Comparison of ENCODE assay signal across 10 cellular contexts in the genomic region with DNA sequence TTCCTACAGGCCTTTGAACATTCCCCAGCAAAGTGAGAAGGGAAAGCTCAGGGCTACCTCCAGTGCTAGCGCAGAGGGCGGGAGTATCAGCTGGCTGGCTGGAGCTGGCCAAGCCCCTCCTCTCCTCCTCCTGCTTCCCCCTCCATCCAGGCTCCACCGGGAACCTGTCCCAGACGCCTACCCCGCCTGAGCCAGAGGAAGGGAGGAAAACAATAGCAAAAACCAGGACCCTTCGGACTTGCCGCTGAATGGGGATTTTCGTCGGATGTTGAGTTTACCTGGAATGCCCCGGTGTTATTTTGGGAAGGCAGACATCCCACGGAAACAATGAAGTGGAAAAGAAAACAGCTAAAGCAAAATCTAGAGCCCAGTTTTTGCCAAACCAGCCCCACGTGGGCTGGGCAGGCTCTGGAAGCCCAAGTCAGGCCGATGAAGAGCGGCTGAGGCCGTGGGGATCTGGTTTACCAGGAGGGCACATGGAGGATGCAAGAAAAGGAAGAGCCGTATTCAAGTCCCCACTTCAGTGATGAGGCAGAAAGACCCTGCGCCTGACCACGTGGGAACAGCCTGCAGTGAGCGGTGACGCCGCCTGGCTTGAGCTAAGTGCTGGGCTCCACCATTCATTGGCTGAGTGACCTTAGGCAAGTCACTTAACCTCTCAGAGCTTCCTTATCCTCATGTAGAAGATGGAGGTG.
DNase-seq lines count a peak whose midpoint lies in the region; ATAC-seq and TF ChIP-seq lines count a peak whose summit lies in the region.
"Had no signal": no experiment of that assay in that cellular context is flagged by ENCODE, and none has a peak within 500 bp of the region (broad histone marks: within the 10 kb centered on the region; RNA-seq: fewer than 3 reads in every experiment).

No MANE protein-coding gene starts in this region.

- peak overlapping the region; percentile 41 for H3K9ac ChIP-seq in mesendoderm (ENCODE audit: low read length)

- TF ChIP-seq POLR2A in testis (IDR thresholded peaks at IDR 0.05), result no peak

- H4K8ac ChIP-seq in mesendoderm (ENCODE audit: low read depth, low read length), result no peak overlapping the region

- ATAC-seq in Right ventricle myocardium superior (ENCODE audit: poor library complexity) (peak; percentile 97), GM21825 (IDR thresholded peaks at IDR 0.05; ENCODE audit: unreplicated experiment) (no peak)

- H3K27me3 ChIP-seq in SJCRH30 (no peaks in the 10 kb centered on the region), mesendoderm (ENCODE audit: insufficient read depth, low read length, poor library complexity) (no peaks in the 10 kb centered on the region), testis (no peaks in the 10 kb centered on the region)

- H4K5ac ChIP-seq in mesendoderm (ENCODE audit: low read length), result no peak overlapping the region

- no peak overlapping the region for H3K4me2 ChIP-seq in mesendoderm (ENCODE audit: low read length)

- H3K56ac ChIP-seq in mesendoderm (ENCODE audit: low read length), result peak overlapping the region; percentile 75

- intact Hi-C loops in Right ventricle myocardium superior (cut with DNase I), result loop anchor here (5.0 kb wide), 1 partner anchor 114 kb away; the partner anchor contains the start of gene LBH
- intact Hi-C loops in testis (cut with DNase I; ENCODE audit: low total_unique reads), result no loop called here

- no peak for TF ChIP-seq CTCF in testis (IDR thresholded peaks at IDR 0.05)

- no peak overlapping the region for H2BK120ac ChIP-seq in mesendoderm (ENCODE audit: low read depth, low read length)

- H3K9me3 ChIP-seq in SJCRH30 (replicated peaks), result peaks cover 14% of the 10 kb centered on the region; the same call in 1 of the 2 replicates
- no peaks in the 10 kb centered on the region for H3K9me3 ChIP-seq in testis

- H3K79me2 ChIP-seq in mesendoderm (ENCODE audit: control insufficient read depth, insufficient read depth, low read length), result no peaks in the 10 kb centered on the region

- H3K4me3 ChIP-seq in SJCRH30 (no peak overlapping the region), mesendoderm (ENCODE audit: low read length) (no peak overlapping the region), testis (peak overlapping the region in 1 of 2 donors; percentile 20)

- H3K23ac ChIP-seq in mesendoderm (ENCODE audit: low read length), result no peak overlapping the region

- no peaks in the 10 kb centered on the region for H3K36me3 ChIP-seq in SJCRH30
- H3K36me3 ChIP-seq in mesendoderm (ENCODE audit: control insufficient read depth, insufficient read depth, low read length), result no peaks in the 10 kb centered on the region
- H3K36me3 ChIP-seq in testis (ENCODE audit: low read depth, missing control alignments), result no peaks in the 10 kb centered on the region

- H2BK15ac ChIP-seq in mesendoderm (replicated peaks; ENCODE audit: low read depth), result no peak overlapping the region

- no peaks in the 10 kb centered on the region for H3K79me1 ChIP-seq in mesendoderm (ENCODE audit: low read length)

- H3K27ac ChIP-seq in SJCRH30, result no peak overlapping the region
- peak overlapping the region; percentile 22 for H3K27ac ChIP-seq in mesendoderm (ENCODE audit: low read depth, low read length)
- peak overlapping the region in 1 of 2 donors; percentile 52 for H3K27ac ChIP-seq in testis

- peak; percentile 37 for DNase-seq in SJCRH30
- peak; percentile 83 for DNase-seq in Right ventricle myocardium superior
- DNase-seq in mesendoderm, result peak; percentile 86
- DNase-seq in testis, result peak; percentile 62
- no peak for DNase-seq in NCI-H2171 treated with DMSO at 0.1 percent for 48 hours (lab: John Stamatoyannopoulos, UW)
- DNase-seq in NCI-H1694 (lab: John Stamatoyannopoulos, UW), result no peak
- DNase-seq in EL, result no peak
- DNase-seq: NCI-H146, T-helper 2 cell had no signal

- no CpG with 5 or more reads among the region's 21 CpGs for WGBS in mesendoderm (ENCODE audit: extremely low coverage, insufficient coverage, low lambda C conversion rate)
- WGBS in testis, 2 donors, result 21 to 35% methylated on average over 21 of the region's 21 CpGs

- no peak overlapping the region for H2BK5ac ChIP-seq in mesendoderm (ENCODE audit: low read length)

- H2AK5ac ChIP-seq in mesendoderm (ENCODE audit: low read length), result no peak overlapping the region

- peak overlapping the region; percentile 21 for H3K18ac ChIP-seq in mesendoderm (ENCODE audit: low read length)

- H3K4ac ChIP-seq in mesendoderm (ENCODE audit: low read depth, low read length), result peak overlapping the region; percentile 37

- no peaks in the 10 kb centered on the region for H3K4me1 ChIP-seq in SJCRH30
- H3K4me1 ChIP-seq in mesendoderm (ENCODE audit: control insufficient read depth, low read depth, low read length), result peaks cover 9% of the 10 kb centered on the region
- no peaks in the 10 kb centered on the region for H3K4me1 ChIP-seq in testis

Comparison
In these comparisons a context has a peak if more than half of its experiments do, and no peak if none do; other contexts are left out.
1. DNase-seq: peak in SJCRH30 (2 of 2), Right ventricle myocardium superior (single experiment), mesendoderm (single experiment) and testis (single experiment); none in NCI-H2171 treated with DMSO at 0.1 percent for 48 hours (single experiment), NCI-H1694 (single experiment) and EL (single experiment).